1 cellular context compared by ENCODE assay signal in the genomic region with DNA sequence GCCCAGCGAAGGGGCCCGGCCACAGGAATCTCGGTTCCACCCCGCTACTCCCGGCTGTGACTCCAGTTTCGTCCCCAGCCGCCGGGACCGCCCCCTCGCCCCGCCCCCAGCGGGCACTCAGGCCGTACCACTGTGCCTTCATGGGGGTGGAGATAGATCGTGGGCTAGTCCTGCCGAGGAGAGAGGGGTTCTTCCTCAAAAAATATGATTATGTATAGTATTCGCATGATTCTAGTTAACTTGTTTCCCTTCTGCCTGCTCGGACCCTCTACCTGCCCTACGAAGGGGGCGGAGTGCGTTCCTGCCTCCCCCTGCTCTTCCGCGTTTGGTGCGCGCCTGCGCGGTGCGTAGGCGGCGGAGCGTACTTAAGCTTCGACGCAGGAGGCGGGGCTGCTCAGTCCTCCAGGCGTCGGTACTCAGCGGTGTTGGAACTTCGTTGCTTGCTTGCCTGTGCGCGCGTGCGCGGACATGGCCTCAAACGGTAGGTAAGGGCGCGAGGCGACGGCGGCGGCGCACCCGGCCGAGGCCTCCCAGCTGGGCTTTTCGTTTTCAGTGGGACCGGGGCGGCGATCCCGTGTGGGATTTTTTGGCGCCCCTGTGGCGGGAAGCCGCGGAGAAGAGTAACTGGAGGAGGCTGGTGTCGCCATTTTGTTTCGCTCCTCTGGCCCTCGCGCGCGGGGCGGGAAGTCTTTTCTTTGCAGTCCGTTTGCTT.
TF ChIP-seq lines count a peak whose summit lies in the region.

Gene FUS (plus strand): TSS at position 393 of the 712 bp plus-strand sequence. CDS start 76 bp downstream, at position 469.

TF ChIP-seq in HepG2, 621 proteins besides CTCF, POLR2A, EP300 and RAD21 (continued from another document):
- TF ChIP-seq, protein P1, sequence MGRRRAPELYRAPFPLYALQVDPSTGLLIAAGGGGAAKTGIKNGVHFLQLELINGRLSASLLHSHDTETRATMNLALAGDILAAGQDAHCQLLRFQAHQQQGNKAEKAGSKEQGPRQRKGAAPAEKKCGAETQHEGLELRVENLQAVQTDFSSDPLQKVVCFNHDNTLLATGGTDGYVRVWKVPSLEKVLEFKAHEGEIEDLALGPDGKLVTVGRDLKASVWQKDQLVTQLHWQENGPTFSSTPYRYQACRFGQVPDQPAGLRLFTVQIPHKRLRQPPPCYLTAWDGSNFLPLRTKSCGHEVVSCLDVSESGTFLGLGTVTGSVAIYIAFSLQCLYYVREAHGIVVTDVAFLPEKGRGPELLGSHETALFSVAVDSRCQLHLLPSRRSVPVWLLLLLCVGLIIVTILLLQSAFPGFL (CRISPR knock-in tag; IDR thresholded peaks at IDR 0.05) = no peak
- TF ChIP-seq FOXO1 (CRISPR knock-in tag; IDR thresholded peaks at IDR 0.05) (peak; percentile 88), ZNF251 (CRISPR knock-in tag; IDR thresholded peaks at IDR 0.05) (no peak), ZNF383 (CRISPR knock-in tag; IDR thresholded peaks at IDR 0.05; ENCODE audit: borderline replicate concordance) (peak; percentile 94; the same call in 1 of the 2 replicates), RXRA (CRISPR knock-in tag; IDR thresholded peaks at IDR 0.05) (peak; percentile 73), ZBTB21 (CRISPR knock-in tag; IDR thresholded peaks at IDR 0.05) (peak; percentile 60), CEBPG (CRISPR knock-in tag; IDR thresholded peaks at IDR 0.05) (peak; percentile 56), ZNF737 (CRISPR knock-in tag; IDR thresholded peaks at IDR 0.05; ENCODE audit: borderline replicate concordance) (no peak; the same call in 1 of the 2 replicates), ZFP90 (CRISPR knock-in tag; IDR thresholded peaks at IDR 0.05; ENCODE audit: borderline replicate concordance) (peak; percentile 80), FOXK2 (IDR thresholded peaks at IDR 0.05) (peak; percentile 100), CBX5 (CRISPR knock-in tag; IDR thresholded peaks at IDR 0.05; ENCODE audit: borderline replicate concordance) (peak; percentile 95), DMAP1 (CRISPR knock-in tag; IDR thresholded peaks at IDR 0.05) (peak; percentile 91; the same call in 1 of the 2 replicates), HNRNPH1 (optimal IDR thresholded peaks at IDR 0.05; ENCODE audit: low read depth, low read length) (no peak), ZNF589 (CRISPR knock-in tag; conservative IDR thresholded peaks at IDR 0.05) (peak; percentile 94), EHMT2 (IDR thresholded peaks at IDR 0.05; ENCODE audit: borderline replicate concordance, low read depth, low read length) (no peak), SALL1 (CRISPR knock-in tag; IDR thresholded peaks at IDR 0.05) (peak; percentile 86), FIP1L1 (IDR thresholded peaks at IDR 0.05; ENCODE audit: borderline replicate concordance, insufficient read depth, low read depth, low read length) (no peak; the same call in 1 of the 2 replicates), ZXDC (CRISPR knock-in tag; IDR thresholded peaks at IDR 0.05) (no peak; the same call in 1 of the 2 replicates)
- TF ChIP-seq, protein P2, sequence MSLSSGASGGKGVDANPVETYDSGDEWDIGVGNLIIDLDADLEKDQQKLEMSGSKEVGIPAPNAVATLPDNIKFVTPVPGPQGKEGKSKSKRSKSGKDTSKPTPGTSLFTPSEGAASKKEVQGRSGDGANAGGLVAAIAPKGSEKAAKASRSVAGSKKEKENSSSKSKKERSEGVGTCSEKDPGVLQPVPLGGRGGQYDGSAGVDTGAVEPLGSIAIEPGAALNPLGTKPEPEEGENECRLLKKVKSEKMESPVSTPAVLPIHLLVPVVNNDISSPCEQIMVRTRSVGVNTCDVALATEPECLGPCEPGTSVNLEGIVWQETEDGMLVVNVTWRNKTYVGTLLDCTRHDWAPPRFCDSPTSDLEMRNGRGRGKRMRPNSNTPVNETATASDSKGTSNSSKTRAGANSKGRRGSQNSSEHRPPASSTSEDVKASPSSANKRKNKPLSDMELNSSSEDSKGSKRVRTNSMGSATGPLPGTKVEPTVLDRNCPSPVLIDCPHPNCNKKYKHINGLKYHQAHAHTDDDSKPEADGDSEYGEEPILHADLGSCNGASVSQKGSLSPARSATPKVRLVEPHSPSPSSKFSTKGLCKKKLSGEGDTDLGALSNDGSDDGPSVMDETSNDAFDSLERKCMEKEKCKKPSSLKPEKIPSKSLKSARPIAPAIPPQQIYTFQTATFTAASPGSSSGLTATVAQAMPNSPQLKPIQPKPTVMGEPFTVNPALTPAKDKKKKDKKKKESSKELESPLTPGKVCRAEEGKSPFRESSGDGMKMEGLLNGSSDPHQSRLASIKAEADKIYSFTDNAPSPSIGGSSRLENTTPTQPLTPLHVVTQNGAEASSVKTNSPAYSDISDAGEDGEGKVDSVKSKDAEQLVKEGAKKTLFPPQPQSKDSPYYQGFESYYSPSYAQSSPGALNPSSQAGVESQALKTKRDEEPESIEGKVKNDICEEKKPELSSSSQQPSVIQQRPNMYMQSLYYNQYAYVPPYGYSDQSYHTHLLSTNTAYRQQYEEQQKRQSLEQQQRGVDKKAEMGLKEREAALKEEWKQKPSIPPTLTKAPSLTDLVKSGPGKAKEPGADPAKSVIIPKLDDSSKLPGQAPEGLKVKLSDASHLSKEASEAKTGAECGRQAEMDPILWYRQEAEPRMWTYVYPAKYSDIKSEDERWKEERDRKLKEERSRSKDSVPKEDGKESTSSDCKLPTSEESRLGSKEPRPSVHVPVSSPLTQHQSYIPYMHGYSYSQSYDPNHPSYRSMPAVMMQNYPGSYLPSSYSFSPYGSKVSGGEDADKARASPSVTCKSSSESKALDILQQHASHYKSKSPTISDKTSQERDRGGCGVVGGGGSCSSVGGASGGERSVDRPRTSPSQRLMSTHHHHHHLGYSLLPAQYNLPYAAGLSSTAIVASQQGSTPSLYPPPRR (CRISPR knock-in tag; IDR thresholded peaks at IDR 0.05; ENCODE audit: borderline replicate concordance) = peak; percentile 42
- TF ChIP-seq, protein P3, sequence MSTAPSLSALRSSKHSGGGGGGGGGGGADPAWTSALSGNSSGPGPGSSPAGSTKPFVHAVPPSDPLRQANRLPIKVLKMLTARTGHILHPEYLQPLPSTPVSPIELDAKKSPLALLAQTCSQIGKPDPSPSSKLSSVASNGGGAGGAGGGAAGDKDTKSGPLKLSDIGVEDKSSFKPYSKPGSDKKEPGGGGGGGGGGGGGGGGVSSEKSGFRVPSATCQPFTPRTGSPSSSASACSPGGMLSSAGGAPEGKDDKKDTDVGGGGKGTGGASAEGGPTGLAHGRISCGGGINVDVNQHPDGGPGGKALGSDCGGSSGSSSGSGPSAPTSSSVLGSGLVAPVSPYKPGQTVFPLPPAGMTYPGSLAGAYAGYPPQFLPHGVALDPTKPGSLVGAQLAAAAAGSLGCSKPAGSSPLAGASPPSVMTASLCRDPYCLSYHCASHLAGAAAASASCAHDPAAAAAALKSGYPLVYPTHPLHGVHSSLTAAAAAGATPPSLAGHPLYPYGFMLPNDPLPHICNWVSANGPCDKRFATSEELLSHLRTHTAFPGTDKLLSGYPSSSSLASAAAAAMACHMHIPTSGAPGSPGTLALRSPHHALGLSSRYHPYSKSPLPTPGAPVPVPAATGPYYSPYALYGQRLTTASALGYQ (CRISPR knock-in tag; IDR thresholded peaks at IDR 0.05) = peak; percentile 84
TF ChIP-seq in HepG2: peak in this region for 421.
